ENCODE assay signal across 30 cellular contexts in genomic region chr19:33409906-33410685, GRCh38.
"Had no signal": no experiment of that assay in that cellular context is flagged by ENCODE, and none has a peak within 500 bp of the region (broad histone marks: within the 10 kb centered on the region; RNA-seq: fewer than 3 reads in every experiment).

No MANE protein-coding gene starts in this region.

- H3K4me3 ChIP-seq: ascending aorta, Peyer's patch had no signal

- H3K4me2 ChIP-seq: KMS-11 had no signal

- H3K9me3 Mint-ChIP-seq: activated CD4-positive, alpha-beta T cell treated with anti-CD3 and anti-CD28 coated beads, Interleukin-2, amount 10 ng/mL, durations not matched to agents 7 days and 5 days; activated naive CD4-positive, alpha-beta T cell treated with anti-CD3 and anti-CD28 coated beads, Interleukin-2, amount 50 U/mL, for 24 hours; activated naive CD8-positive, alpha-beta T cell treated with anti-CD3 and anti-CD28 coated beads, Interleukin-2, amount 10 ng/mL, durations not matched to agents 7 days and 5 days; activated T-cell treated with anti-CD3 and anti-CD28 coated beads, Interleukin-2, amount 50 U/mL, for 24 hours; activated T-helper 2 cell treated with anti-CD3 and anti-CD28 coated beads, Interferon-gamma antibody, Interleukin-2, Interleukin-4, amounts not matched to agents 10 μg/mL and 5 μg/mL and 100 μg/mL, durations not matched to agents 14 hours and 24 hours and 36 hours had no signal

- H3K4me3 Mint-ChIP-seq: activated CD4-positive, alpha-beta T cell treated with anti-CD3 and anti-CD28 coated beads for 36 hours; activated CD4-positive, alpha-beta T cell treated with anti-CD3 and anti-CD28 coated beads, Interleukin-2, amount 10 ng/mL, durations not matched to agents 7 days and 5 days; activated CD8-positive, alpha-beta T cell treated with anti-CD3 and anti-CD28 coated beads, Interleukin-2, amount 10 ng/mL, durations not matched to agents 7 days and 5 days; activated naive CD4-positive, alpha-beta T cell treated with anti-CD3 and anti-CD28 coated beads, Interleukin-2, amount 50 U/mL, for 24 hours; activated naive CD8-positive, alpha-beta T cell treated with anti-CD3 and anti-CD28 coated beads, Interleukin-2, amount 10 ng/mL, durations not matched to agents 7 days and 5 days; activated T-cell treated with anti-CD3 and anti-CD28 coated beads, Interleukin-2, amount 50 U/mL, for 24 hours had no signal

- H3K27me3 ChIP-seq: ascending aorta, Peyer's patch had no signal

- ATAC-seq: activated CD4-positive, alpha-beta T cell treated with anti-CD3 and anti-CD28 coated beads for 36 hours; activated CD8-positive, alpha-beta T cell treated with anti-CD3 and anti-CD28 coated beads, Interleukin-2, amount 10 ng/mL, durations not matched to agents 7 days and 5 days; PC-3 had no signal

- H3K9me3 ChIP-seq: ascending aorta, Peyer's patch had no signal

- H3K36me3 Mint-ChIP-seq: activated naive CD8-positive, alpha-beta T cell treated with anti-CD3 and anti-CD28 coated beads, Interleukin-2, amount 10 ng/mL, durations not matched to agents 7 days and 5 days had no signal

- H3K9ac ChIP-seq: KMS-11 had no signal

- DNase-seq: activated CD4-positive, alpha-beta T cell treated with anti-CD3 and anti-CD28 coated beads for 36 hours; activated CD4-positive, alpha-beta T cell treated with anti-CD3 and anti-CD28 coated beads, Interleukin-2, amount 10 ng/mL, durations not matched to agents 7 days and 5 days; activated CD4-positive, alpha-beta T cell treated with anti-CD3 and anti-CD28 coated beads, Interleukin-2, amount 50 U/mL, for 48 hours; activated CD8-positive, alpha-beta T cell treated with anti-CD3 and anti-CD28 coated beads, Interleukin-2, amount 10 ng/mL, durations not matched to agents 7 days and 5 days; activated gamma-delta T cell; activated naive CD4-positive, alpha-beta T cell treated with Interleukin-2 at 50 U/mL for 16 hours; activated naive CD8-positive, alpha-beta T cell treated with anti-CD3 and anti-CD28 coated beads, Interleukin-2, amount 10 ng/mL, durations not matched to agents 7 days and 5 days; activated T-cell treated with anti-CD3 and anti-CD28 coated beads, Interleukin-2, amount 50 U/mL, for 24 hours; amygdala; caudate nucleus; MM.1S; MV-4-11; NCI-H1092; NCI-H1436 treated with DMSO at 0.1 percent for 48 hours; NCI-H1694 treated with DMSO at 0.1 percent for 48 hours; NCI-H2029; NCI-H2171; NCI-H510A; NCI-H526; NCI-H748 treated with DMSO at 0.1 percent for 48 hours; NK-92 treated with Interleukin-12 subunit alpha and Interleukin-12 subunit beta, amount 100 ng/mL, for 24 hours; PC-3; Peyer's patch; RPMI8226; T1000; WERI-Rb-1 had no signal

- H3K27me3 Mint-ChIP-seq: activated CD4-positive, alpha-beta T cell treated with anti-CD3 and anti-CD28 coated beads for 36 hours; activated CD4-positive, alpha-beta T cell treated with anti-CD3 and anti-CD28 coated beads, Interleukin-2, amount 10 ng/mL, durations not matched to agents 7 days and 5 days; activated naive CD4-positive, alpha-beta T cell treated with anti-CD3 and anti-CD28 coated beads, Interleukin-2, amount 50 U/mL, for 24 hours; activated naive CD8-positive, alpha-beta T cell treated with anti-CD3 and anti-CD28 coated beads, Interleukin-2, amount 10 ng/mL, durations not matched to agents 7 days and 5 days; activated T-cell treated with anti-CD3 and anti-CD28 coated beads, Interleukin-2, amount 50 U/mL, for 24 hours had no signal

- H3K27ac Mint-ChIP-seq: activated CD4-positive, alpha-beta T cell treated with anti-CD3 and anti-CD28 coated beads for 36 hours; activated CD4-positive, alpha-beta T cell treated with anti-CD3 and anti-CD28 coated beads, Interleukin-2, amount 10 ng/mL, durations not matched to agents 7 days and 5 days; activated CD8-positive, alpha-beta T cell treated with anti-CD3 and anti-CD28 coated beads, Interleukin-2, amount 10 ng/mL, durations not matched to agents 7 days and 5 days; activated naive CD4-positive, alpha-beta T cell treated with anti-CD3 and anti-CD28 coated beads, Interleukin-2, amount 50 U/mL, for 24 hours; activated naive CD8-positive, alpha-beta T cell treated with anti-CD3 and anti-CD28 coated beads, Interleukin-2, amount 10 ng/mL, durations not matched to agents 7 days and 5 days; activated T-cell treated with anti-CD3 and anti-CD28 coated beads, Interleukin-2, amount 50 U/mL, for 24 hours; activated T-helper 2 cell treated with anti-CD3 and anti-CD28 coated beads, Interferon-gamma antibody, Interleukin-2, Interleukin-4, amounts not matched to agents 10 μg/mL and 5 μg/mL and 100 μg/mL, durations not matched to agents 14 hours and 24 hours and 36 hours had no signal

- H3K4me1 Mint-ChIP-seq: activated CD4-positive, alpha-beta T cell treated with anti-CD3 and anti-CD28 coated beads for 36 hours; activated CD4-positive, alpha-beta T cell treated with anti-CD3 and anti-CD28 coated beads, Interleukin-2, amount 10 ng/mL, durations not matched to agents 7 days and 5 days; activated naive CD4-positive, alpha-beta T cell treated with anti-CD3 and anti-CD28 coated beads, Interleukin-2, amount 50 U/mL, for 24 hours; activated naive CD8-positive, alpha-beta T cell treated with anti-CD3 and anti-CD28 coated beads, Interleukin-2, amount 10 ng/mL, durations not matched to agents 7 days and 5 days had no signal

- H3K27ac ChIP-seq: ascending aorta, KMS-11, Peyer's patch, WERI-Rb-1 had no signal

- H3K4me1 ChIP-seq: ascending aorta had no signal
